Comparison of ENCODE assay signal across 1 cellular context in genomic region chr19:48844472-48844871, GRCh38.
A peak's percentile ranks its signal among the peaks of the same experiment; 100 is the strongest.
TF ChIP-seq lines count a peak whose summit lies in the region.

No MANE protein-coding gene starts in this region.

TF ChIP-seq in HepG2, 621 proteins besides CTCF, POLR2A, EP300 and RAD21:
- TF ChIP-seq ZNF547 (CRISPR knock-in tag; IDR thresholded peaks at IDR 0.05) (no peak), KMT2A (CRISPR knock-in tag; IDR thresholded peaks at IDR 0.05) (no peak), ATF4 (CRISPR knock-in tag; IDR thresholded peaks at IDR 0.05) (no peak), SSRP1 (CRISPR knock-in tag; IDR thresholded peaks at IDR 0.05) (no peak), TEAD3 (CRISPR knock-in tag; optimal IDR thresholded peaks at IDR 0.05; ENCODE audit: borderline replicate concordance) (peak; percentile 93), AHDC1 (CRISPR knock-in tag; IDR thresholded peaks at IDR 0.05; ENCODE audit: borderline replicate concordance) (no peak), ZC3H4 (CRISPR knock-in tag; IDR thresholded peaks at IDR 0.05; ENCODE audit: borderline replicate concordance) (no peak), ZNF143 (CRISPR knock-in tag; IDR thresholded peaks at IDR 0.05) (no peak), ZNF256 (CRISPR knock-in tag; conservative IDR thresholded peaks at IDR 0.05) (no peak), ZSCAN30 (CRISPR knock-in tag; IDR thresholded peaks at IDR 0.05) (no peak), ARNTL (CRISPR knock-in tag; IDR thresholded peaks at IDR 0.05) (no peak), ZNF768 (CRISPR knock-in tag; IDR thresholded peaks at IDR 0.05) (no peak), NFYB (CRISPR knock-in tag; IDR thresholded peaks at IDR 0.05) (peak; percentile 69), ZSCAN12 (CRISPR knock-in tag; IDR thresholded peaks at IDR 0.05) (no peak), ONECUT2 (CRISPR knock-in tag; IDR thresholded peaks at IDR 0.05) (no peak), ETS1 (CRISPR knock-in tag; IDR thresholded peaks at IDR 0.05) (no peak), SUZ12 (IDR thresholded peaks at IDR 0.05; ENCODE audit: low read depth, low read length) (no peak), ZNF781 (CRISPR knock-in tag; IDR thresholded peaks at IDR 0.05; ENCODE audit: borderline replicate concordance, not compliant biosample characterization) (no peak), PAXIP1 (CRISPR knock-in tag; conservative IDR thresholded peaks at IDR 0.05) (no peak), NFYC (CRISPR knock-in tag; IDR thresholded peaks at IDR 0.05) (peak; percentile 75), ZNF326 (CRISPR knock-in tag; IDR thresholded peaks at IDR 0.05; ENCODE audit: borderline replicate concordance) (no peak), STAG1 (CRISPR knock-in tag; IDR thresholded peaks at IDR 0.05) (peak; percentile 13; the same call in 1 of the 2 replicates), ZNF280B (CRISPR knock-in tag; IDR thresholded peaks at IDR 0.05; ENCODE audit: borderline replicate concordance) (no peak), TP53 (CRISPR knock-in tag; conservative IDR thresholded peaks at IDR 0.05) (no peak), FIP1L1 (IDR thresholded peaks at IDR 0.05; ENCODE audit: borderline replicate concordance, insufficient read depth, low read depth, low read length) (no peak), ZNF432 (CRISPR knock-in tag; IDR thresholded peaks at IDR 0.05; ENCODE audit: borderline replicate concordance) (no peak), HOXD1 (CRISPR knock-in tag; IDR thresholded peaks at IDR 0.05) (no peak)
